In the genomic region with DNA sequence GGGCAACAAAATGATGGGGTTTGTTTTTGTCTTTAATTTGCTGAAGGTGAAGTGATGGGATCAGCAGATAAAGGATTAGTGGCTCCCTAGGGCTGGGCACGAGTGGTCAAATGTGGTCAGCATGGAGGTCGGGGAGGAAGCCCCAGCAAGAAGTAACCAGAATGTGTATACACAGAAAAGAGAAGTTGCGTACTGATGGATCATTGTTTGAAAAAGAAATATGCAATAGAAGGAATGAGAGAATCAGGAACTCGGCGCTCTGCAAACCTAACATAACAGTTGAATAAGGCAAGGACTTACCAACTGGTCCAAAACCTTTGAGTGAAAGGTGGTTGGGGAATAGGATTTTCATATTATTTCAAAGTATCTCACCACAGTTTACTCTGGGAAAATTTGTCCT, we compare ENCODE assay signal across 12 cellular contexts.
DNase-seq lines count a peak whose midpoint lies in the region; TF ChIP-seq lines count a peak whose summit lies in the region.
"Had no signal": no experiment of that assay in that cellular context is flagged by ENCODE, and none has a peak within 500 bp of the region (broad histone marks: within the 10 kb centered on the region; RNA-seq: fewer than 3 reads in every experiment).

No MANE protein-coding gene starts in this region.

- H3K9me3 Mint-ChIP-seq in T-helper 1 cell treated with Interleukin-12 subunit alpha and Interleukin-12 subunit beta and Interleukin-4 antibody, amounts not matched to agents 30 μg/mL and 1 μg/mL, for 36 hours: peaks cover 9% of the 10 kb centered on the region

- in situ Hi-C loops in ACHN (cut with HindIII; ENCODE audit: low pct_ligation_motif_present, low pct_unique_long_range_greater_than_20kb, low sequenced_read_pairs): loop anchor here (25.0 kb wide), 1 partner anchor 91 kb away; no protein-coding TSS in a partner anchor

- H3K27me3 Mint-ChIP-seq in T-helper 1 cell treated with Interleukin-12 subunit alpha and Interleukin-12 subunit beta and Interleukin-4 antibody, amounts not matched to agents 30 μg/mL and 1 μg/mL, for 36 hours (ENCODE audit: low read depth): peaks cover 52% of the 10 kb centered on the region

- H3K4me3 Mint-ChIP-seq in T-helper 1 cell treated with Interleukin-12 subunit alpha and Interleukin-12 subunit beta and Interleukin-4 antibody, amounts not matched to agents 30 μg/mL and 1 μg/mL, for 36 hours: peak overlapping the region; percentile 77

- H3K36me3 Mint-ChIP-seq in T-helper 1 cell treated with Interleukin-12 subunit alpha and Interleukin-12 subunit beta and Interleukin-4 antibody, amounts not matched to agents 30 μg/mL and 1 μg/mL, for 36 hours (ENCODE audit: low read depth): peaks cover 3% of the 10 kb centered on the region

- DNase-seq in T-helper 1 cell (no peak), NB4 (ENCODE audit: low read depth) (peak; percentile 66), coronary artery (ENCODE audit: low spot score) (no peak), pons (ENCODE audit: low spot score) (peak; percentile 36), ACHN (no peak), NCI-H1694 treated with DMSO at 0.1 percent for 48 hours (lab: John Stamatoyannopoulos, UW) (no peak), NCI-H2196 treated with DMSO at 0.1 percent for 48 hours (lab: John Stamatoyannopoulos, UW; ENCODE audit: unreplicated experiment) (no peak)
- DNase-seq: activated naive CD4-positive, alpha-beta T cell treated with anti-CD3 and anti-CD28 coated beads, Interleukin-2, amount 50 U/mL, for 16 hours; dermis blood vessel endothelial cell; GDM1; NCI-H2029 treated with DMSO at 0.1 percent for 48 hours had no signal

- H3K27ac Mint-ChIP-seq in T-helper 1 cell treated with Interleukin-12 subunit alpha and Interleukin-12 subunit beta and Interleukin-4 antibody, amounts not matched to agents 30 μg/mL and 1 μg/mL, for 36 hours: no peak overlapping the region

- no peak for TF ChIP-seq POLR2A in NB4 (IDR thresholded peaks at IDR 0.05; ENCODE audit: extremely low read depth, insufficient read length)

- H3K4me3 ChIP-seq in NB4 (ENCODE audit: low read depth, low read length): no peak overlapping the region
- H3K4me3 ChIP-seq in coronary artery: peak overlapping the region; percentile 99

- H3K27ac ChIP-seq in coronary artery: no peak overlapping the region

- TF ChIP-seq CTCF in NB4 (IDR thresholded peaks at IDR 0.05; ENCODE audit: low read depth, low read length) (no peak), coronary artery (IDR thresholded peaks at IDR 0.05) (no peak)

- peaks cover 15% of the 10 kb centered on the region for H3K4me1 Mint-ChIP-seq in T-helper 1 cell treated with Interleukin-12 subunit alpha and Interleukin-12 subunit beta and Interleukin-4 antibody, amounts not matched to agents 30 μg/mL and 1 μg/mL, for 36 hours (ENCODE audit: low read depth)

Comparison
In these comparisons a context has a peak if more than half of its experiments do, and no peak if none do; other contexts are left out.
1. DNase-seq: peak in NB4 (single experiment) and pons (single experiment); none in T-helper 1 cell (0 of 5), coronary artery (single experiment), ACHN (single experiment), NCI-H1694 treated with DMSO at 0.1 percent for 48 hours (single experiment) and NCI-H2196 treated with DMSO at 0.1 percent for 48 hours (single experiment).